25 cellular contexts compared by ENCODE assay signal in genomic region chr4:7874838-7875237, GRCh38.
"Had no signal": no experiment of that assay in that cellular context is flagged by ENCODE, and none has a peak within 500 bp of the region (broad histone marks: within the 10 kb centered on the region; RNA-seq: fewer than 3 reads in every experiment).

No MANE protein-coding gene starts in this region.

- FAIRE-seq: astrocyte, RCC 7860, TTC549 had no signal

- DNase-seq: activated CD4-positive, alpha-beta memory T cell treated with anti-CD3 and anti-CD28 coated beads for 36 hours; activated CD4-positive, alpha-beta T cell treated with anti-CD3 and anti-CD28 coated beads, Interleukin-2, amount 10 ng/mL, durations not matched to agents 7 days and 5 days; activated CD4-positive, CD25-positive, alpha-beta regulatory T cell; activated CD8-positive, alpha-beta memory T cell treated with anti-CD3 and anti-CD28 coated beads for 24 hours; activated gamma-delta T cell; activated naive CD4-positive, alpha-beta T cell treated with anti-CD3 and anti-CD28 coated beads for 36 hours; activated T-cell treated with anti-CD3 and anti-CD28 coated beads, Interleukin-2, amount 50 U/mL, for 4 hours; amygdala; Karpas-422; MM.1S; NCI-H1105; NCI-H1436; NCI-H1694 treated with DMSO at 0.1 percent for 48 hours; NCI-H2029 treated with DMSO at 0.1 percent for 48 hours; NCI-H510A treated with DMSO at 0.1 percent for 48 hours; NCI-H69; SIG-M5; T-helper 2 cell; T1000 had no signal

- H3K27ac ChIP-seq: VCaP had no signal

- H3K36me3 Mint-ChIP-seq: activated naive CD8-positive, alpha-beta T cell had no signal

- H3K27ac Mint-ChIP-seq: activated CD4-positive, alpha-beta memory T cell treated with anti-CD3 and anti-CD28 coated beads for 36 hours; activated CD4-positive, alpha-beta T cell treated with anti-CD3 and anti-CD28 coated beads, Interleukin-2, amount 10 ng/mL, durations not matched to agents 7 days and 5 days; activated naive CD4-positive, alpha-beta T cell treated with anti-CD3 and anti-CD28 coated beads for 36 hours; activated naive CD8-positive, alpha-beta T cell had no signal

- ATAC-seq: activated T-cell treated with anti-CD3 and anti-CD28 coated beads, Interleukin-2, amount 50 U/mL, for 4 hours had no signal

- H3K4me3 Mint-ChIP-seq: activated CD4-positive, alpha-beta memory T cell treated with anti-CD3 and anti-CD28 coated beads for 36 hours; activated CD4-positive, alpha-beta T cell treated with anti-CD3 and anti-CD28 coated beads, Interleukin-2, amount 10 ng/mL, durations not matched to agents 7 days and 5 days; activated naive CD4-positive, alpha-beta T cell treated with anti-CD3 and anti-CD28 coated beads for 36 hours; activated naive CD8-positive, alpha-beta T cell; activated T-cell treated with anti-CD3 and anti-CD28 coated beads, Interleukin-2, amount 50 U/mL, for 4 hours; brain had no signal

- H3K27me3 Mint-ChIP-seq: activated CD4-positive, alpha-beta memory T cell treated with anti-CD3 and anti-CD28 coated beads for 36 hours; activated CD4-positive, alpha-beta T cell treated with anti-CD3 and anti-CD28 coated beads, Interleukin-2, amount 10 ng/mL, durations not matched to agents 7 days and 5 days; activated naive CD8-positive, alpha-beta T cell; brain had no signal

- H3K9me3 Mint-ChIP-seq: activated CD4-positive, alpha-beta memory T cell treated with anti-CD3 and anti-CD28 coated beads for 36 hours; activated CD4-positive, alpha-beta T cell treated with anti-CD3 and anti-CD28 coated beads, Interleukin-2, amount 10 ng/mL, durations not matched to agents 7 days and 5 days; activated naive CD4-positive, alpha-beta T cell treated with anti-CD3 and anti-CD28 coated beads for 36 hours; activated T-cell treated with anti-CD3 and anti-CD28 coated beads, Interleukin-2, amount 50 U/mL, for 4 hours had no signal
